In the genomic region with DNA sequence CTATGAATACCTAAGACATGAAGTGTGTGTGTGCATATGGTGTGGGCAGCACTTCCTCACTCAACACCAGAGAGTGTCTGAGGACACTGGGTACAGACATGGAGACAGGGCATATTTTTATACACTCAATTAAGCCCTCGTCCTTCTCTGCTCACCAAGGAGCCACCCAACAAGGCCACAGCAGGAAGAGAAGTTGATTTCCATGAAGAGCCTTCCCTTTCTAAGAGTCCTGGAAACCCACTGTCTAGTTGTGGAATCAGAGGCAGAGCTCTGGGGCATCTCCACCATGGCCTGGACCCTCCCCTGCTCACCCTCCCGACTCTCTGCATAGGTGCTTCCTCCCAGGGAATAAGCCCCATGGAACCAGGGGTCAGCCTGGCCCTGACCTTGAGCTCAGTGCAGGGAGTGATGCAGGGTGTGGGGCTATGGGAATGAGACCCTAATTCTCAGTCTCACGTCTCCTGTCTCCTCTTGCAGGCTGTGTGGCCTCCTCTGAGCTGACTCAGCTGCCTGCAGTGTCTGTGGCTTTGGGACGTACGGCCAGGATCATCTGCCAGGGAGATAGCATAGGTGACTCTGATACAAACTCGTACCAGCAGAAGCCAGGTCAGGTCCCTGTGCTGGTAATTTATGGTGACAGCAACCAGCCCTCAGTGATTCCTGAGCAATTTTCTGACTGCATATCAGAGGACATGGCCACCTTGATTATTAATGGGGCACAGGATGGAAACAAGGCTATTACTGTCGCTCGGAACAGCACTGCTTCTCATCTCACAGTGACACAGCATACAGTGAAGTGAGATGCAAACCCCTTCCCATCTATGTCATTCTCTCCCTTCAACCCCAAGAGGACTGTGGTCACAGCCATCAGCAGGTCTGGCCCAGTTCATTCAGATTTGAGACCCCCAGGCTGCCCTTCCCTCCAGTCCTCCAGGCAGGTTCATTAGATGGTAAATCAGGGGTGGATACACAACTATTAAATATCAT, we compare ENCODE assay signal across 26 cellular contexts. TPM values are rescaled to one million over a fixed set of nuclear protein-coding genes. Genes with fewer than 3 reads are reported as not detected.
DNase-seq lines count a peak whose midpoint lies in the region; ATAC-seq, FAIRE-seq and TF ChIP-seq lines count a peak whose summit lies in the region.
"Had no signal": no experiment of that assay in that cellular context is flagged by ENCODE, and none has a peak within 500 bp of the region (broad histone marks: within the 10 kb centered on the region; RNA-seq: fewer than 3 reads in every experiment).

No MANE protein-coding gene starts in this region.

- H3K27me3 Mint-ChIP-seq in activated T-cell treated with anti-CD3 and anti-CD28 coated beads, Interleukin-2, amount 50 U/mL, for 72 hours (ENCODE audit: low read depth): peaks cover 4% of the 10 kb centered on the region
- H3K27me3 Mint-ChIP-seq in activated B cell treated with CpG ODN at 0.5 μM for 24 hours (peaks cover 2% of the 10 kb centered on the region), nephron progenitor cell (ENCODE audit: low read depth, poor library complexity) (peaks cover 64% of the 10 kb centered on the region)

- no peak overlapping the region for H3K4me3 Mint-ChIP-seq in activated T-cell treated with anti-CD3 and anti-CD28 coated beads, Interleukin-2, amount 50 U/mL, for 72 hours
- H3K4me3 Mint-ChIP-seq in activated B cell treated with CpG ODN at 0.5 μM for 24 hours (no peak overlapping the region), nephron progenitor cell (no peak overlapping the region)
- H3K4me3 Mint-ChIP-seq: GM23338 had no signal

- no peaks in the 10 kb centered on the region for H3K4me1 Mint-ChIP-seq in activated T-cell treated with anti-CD3 and anti-CD28 coated beads, Interleukin-2, amount 50 U/mL, for 72 hours (ENCODE audit: low read depth)
- peaks cover 38% of the 10 kb centered on the region for H3K4me1 Mint-ChIP-seq in activated B cell treated with CpG ODN at 0.5 μM for 24 hours
- no peaks in the 10 kb centered on the region for H3K4me1 Mint-ChIP-seq in nephron progenitor cell
- H3K4me1 Mint-ChIP-seq: GM23338 had no signal

- peaks cover 2% of the 10 kb centered on the region in 2 donors for H3K9me3 Mint-ChIP-seq in activated T-cell treated with anti-CD3 and anti-CD28 coated beads, Interleukin-2, amount 50 U/mL, for 72 hours
- H3K9me3 Mint-ChIP-seq in activated B cell treated with CpG ODN at 0.5 μM for 24 hours (no peaks in the 10 kb centered on the region), nephron progenitor cell (peaks cover 4% of the 10 kb centered on the region)
- H3K9me3 Mint-ChIP-seq: GM23338 had no signal

- intact Hi-C loops in activated B cell treated with CpG ODN at 0.5 μM for 24 hours (cut with micrococcal nuclease): no loop called here

- CTCF ChIA-PET in activated B cell treated with CpG ODN at 0.5 μM for 24 hours (lab: Charles Lee): interaction anchor here (1.1 to 1.5 kb wide), 3 partner anchors 11 to 63 kb away, joined by 4 to 7 read pairs (median 4); no protein-coding TSS in a partner anchor

- peak overlapping the region; percentile 0 for H3K27ac Mint-ChIP-seq in activated T-cell treated with anti-CD3 and anti-CD28 coated beads, Interleukin-2, amount 50 U/mL, for 72 hours
- peak overlapping the region; percentile 30 for H3K27ac Mint-ChIP-seq in activated B cell treated with CpG ODN at 0.5 μM for 24 hours
- peak overlapping the region; percentile 24 for H3K27ac Mint-ChIP-seq in nephron progenitor cell
- H3K27ac Mint-ChIP-seq: GM23338, IgD-negative memory B cell had no signal

- POLR2A ChIA-PET in activated B cell treated with CpG ODN at 0.5 μM for 24 hours (lab: Charles Lee): interaction anchor here (0.6 kb wide), 1 partner anchor 479 kb away, joined by 3 read pairs; no protein-coding TSS in a partner anchor

- no peak for TF ChIP-seq POLR2A in H54 (IDR thresholded peaks at IDR 0.05; ENCODE audit: low read depth, low read length)

- DNase-seq in activated T-cell treated with anti-CD3 and anti-CD28 coated beads, Interleukin-2, amount 50 U/mL, for 72 hours: no peak
- no peak for DNase-seq in activated T-cell treated with anti-CD3 and anti-CD28 coated beads, Interleukin-2, amount 50 U/mL, for 1 hour
- no peak for DNase-seq in activated B cell treated with CpG ODN at 0.5 μM for 24 hours
- DNase-seq in nephron progenitor cell: no peak
- DNase-seq in activated CD4-positive, alpha-beta T cell treated with anti-CD3 and anti-CD28 coated beads, Interleukin-2, amount 50 U/mL, for 1 hour: no peak
- no peak for DNase-seq in H54 (ENCODE audit: insufficient read length, low spot score)
- DNase-seq: CD4-positive, CD25-positive, alpha-beta regulatory T cell; COR-L47; DMS79; MG63; NCI-H1417; NCI-H1694 treated with DMSO at 0.1 percent for 48 hours; NCI-H2081 treated with DMSO at 0.1 percent for 48 hours; NCI-H2171 treated with DMSO at 0.1 percent for 48 hours; NCI-H446; NCI-H526; OCI-M1 had no signal

- no peak for TF ChIP-seq CTCF in activated B cell treated with CpG ODN at 0.5 μM for 24 hours (IDR thresholded peaks at IDR 0.05)
- no peak for TF ChIP-seq CTCF in nephron progenitor cell (IDR thresholded peaks at IDR 0.05)

- no peak for ATAC-seq in activated T-cell treated with anti-CD3 and anti-CD28 coated beads, Interleukin-2, amount 50 U/mL, for 72 hours (replicated peaks in 1 of 2)
- ATAC-seq in activated B cell treated with CpG ODN at 0.5 μM for 24 hours (ENCODE audit: low read depth) (no peak), HG03469 (IDR thresholded peaks at IDR 0.05; ENCODE audit: unreplicated experiment) (no peak)
- ATAC-seq: GM12878, GM23338, HCT116 had no signal

- H3K36me3 Mint-ChIP-seq in activated T-cell treated with anti-CD3 and anti-CD28 coated beads, Interleukin-2, amount 50 U/mL, for 72 hours (ENCODE audit: insufficient read depth in 2 of 2): peaks cover 0 to 8% of the 10 kb centered on the region in 2 donors
- H3K36me3 Mint-ChIP-seq in activated B cell treated with CpG ODN at 0.5 μM for 24 hours (ENCODE audit: low read depth): no peaks in the 10 kb centered on the region
- no peaks in the 10 kb centered on the region for H3K36me3 Mint-ChIP-seq in nephron progenitor cell (ENCODE audit: low read depth)
- H3K36me3 Mint-ChIP-seq: IgD-negative memory B cell had no signal

- no peak for FAIRE-seq in H54 (lab: Jason Lieb, UNC)
- FAIRE-seq: A204.1, GM12878, RCC 7860 had no signal

RNA-seq across cellular contexts. Expression of a gene that starts 14.6 kb away (rescaled TPM):
- total RNA-seq in activated T-cell treated with anti-CD3 and anti-CD28 coated beads, Interleukin-2, amount 50 U/mL, for 72 hours: not detected
- 189 and 195 TPM in 2 replicates for total RNA-seq in activated B cell treated with CpG ODN at 0.5 μM for 24 hours
- total RNA-seq: GM12878, GM23338, LHCN-M2, SJSA1 had no signal

Comparison
In these comparisons a context has a peak if more than half of its experiments do, and no peak if none do; other contexts are left out.
1. RNA of a gene that starts 14.6 kb away (total RNA-seq): 189 to 195 TPM in activated B cell treated with CpG ODN at 0.5 μM for 24 hours; not detected in activated T-cell treated with anti-CD3 and anti-CD28 coated beads, Interleukin-2, amount 50 U/mL, for 72 hours; every median in the first group is over 100 times any median in the second.
2. Peak in every context shown above with its lines, with median percentiles within 50 percentile points of each other: H3K27ac Mint-ChIP-seq.